Comparison of ENCODE assay signal across 1 cellular context in the genomic region with DNA sequence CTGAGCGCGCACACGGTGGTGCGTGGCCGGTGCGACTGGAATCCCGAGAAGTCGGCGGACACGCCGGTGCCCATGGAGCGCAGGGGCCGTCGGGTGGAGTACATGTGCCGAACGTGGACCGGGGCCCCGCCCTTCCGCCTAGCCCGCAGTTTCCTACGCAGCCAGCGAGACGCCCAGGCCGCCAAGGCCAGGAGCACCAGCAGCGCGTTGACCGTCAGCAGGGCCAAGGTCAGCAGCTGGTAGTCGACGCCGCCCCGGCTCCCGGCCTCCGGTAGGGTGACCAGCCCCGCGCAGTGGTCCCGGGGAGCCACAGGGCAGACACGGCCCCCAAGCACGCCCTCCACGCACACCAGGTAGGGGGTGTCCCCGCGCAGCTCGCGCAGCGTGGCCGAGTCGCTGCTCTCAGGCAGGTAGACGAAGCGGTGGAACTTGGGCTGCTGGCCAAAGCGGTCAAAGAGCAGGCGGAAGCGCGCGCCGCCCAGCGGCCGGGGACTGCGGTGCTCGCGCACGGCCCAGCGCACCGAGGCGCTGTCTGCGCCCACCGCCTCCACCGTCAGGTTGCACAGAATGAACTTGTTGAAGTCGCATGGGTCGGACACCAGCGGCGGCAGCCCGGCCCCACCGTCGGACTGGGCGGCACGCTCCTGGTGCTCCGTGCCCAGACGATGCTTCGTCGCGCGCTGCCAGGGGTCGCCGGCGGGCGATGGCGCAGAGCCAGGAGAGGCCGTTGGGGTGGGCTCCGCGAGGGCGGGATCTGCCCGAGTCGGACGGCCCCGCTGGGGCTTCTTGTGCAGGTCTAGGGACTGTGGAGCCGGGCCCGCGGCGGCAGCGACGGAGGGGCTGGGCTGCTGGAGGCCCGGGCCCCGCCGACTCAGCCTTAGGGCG.
TF ChIP-seq lines count a peak whose summit lies in the region.

No MANE protein-coding gene starts in this region.

TF ChIP-seq in HepG2, 621 proteins besides CTCF, POLR2A, EP300 and RAD21 (continued from another document and continues in another):
- TF ChIP-seq ZNF597 (CRISPR knock-in tag; IDR thresholded peaks at IDR 0.05): no peak
- TF ChIP-seq MAF1 (CRISPR knock-in tag; IDR thresholded peaks at IDR 0.05; ENCODE audit: borderline replicate concordance): peak; percentile 48; the same call in 1 of the 2 replicates
- no peak for TF ChIP-seq NFE2 (CRISPR knock-in tag; IDR thresholded peaks at IDR 0.05)
- TF ChIP-seq, protein P1, sequence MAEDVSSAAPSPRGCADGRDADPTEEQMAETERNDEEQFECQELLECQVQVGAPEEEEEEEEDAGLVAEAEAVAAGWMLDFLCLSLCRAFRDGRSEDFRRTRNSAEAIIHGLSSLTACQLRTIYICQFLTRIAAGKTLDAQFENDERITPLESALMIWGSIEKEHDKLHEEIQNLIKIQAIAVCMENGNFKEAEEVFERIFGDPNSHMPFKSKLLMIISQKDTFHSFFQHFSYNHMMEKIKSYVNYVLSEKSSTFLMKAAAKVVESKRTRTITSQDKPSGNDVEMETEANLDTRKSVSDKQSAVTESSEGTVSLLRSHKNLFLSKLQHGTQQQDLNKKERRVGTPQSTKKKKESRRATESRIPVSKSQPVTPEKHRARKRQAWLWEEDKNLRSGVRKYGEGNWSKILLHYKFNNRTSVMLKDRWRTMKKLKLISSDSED (CRISPR knock-in tag; IDR thresholded peaks at IDR 0.05): no peak
- TF ChIP-seq, protein P2, sequence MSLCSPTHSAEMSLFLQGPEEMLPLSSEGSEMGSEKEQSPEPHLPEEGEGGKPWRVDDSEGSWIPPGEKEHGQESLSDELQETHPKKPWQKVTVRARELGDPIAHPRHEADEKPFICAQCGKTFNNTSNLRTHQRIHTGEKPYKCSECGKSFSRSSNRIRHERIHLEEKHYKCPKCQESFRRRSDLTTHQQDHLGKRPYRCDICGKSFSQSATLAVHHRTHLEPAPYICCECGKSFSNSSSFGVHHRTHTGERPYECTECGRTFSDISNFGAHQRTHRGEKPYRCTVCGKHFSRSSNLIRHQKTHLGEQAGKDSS (CRISPR knock-in tag; IDR thresholded peaks at IDR 0.05; ENCODE audit: borderline replicate concordance, low read depth): peak; percentile 87
- TF ChIP-seq E2F2 (CRISPR knock-in tag; IDR thresholded peaks at IDR 0.05; ENCODE audit: borderline replicate concordance): no peak
- no peak for TF ChIP-seq MLLT10 (CRISPR knock-in tag; IDR thresholded peaks at IDR 0.05)
- no peak for TF ChIP-seq U2AF2 (IDR thresholded peaks at IDR 0.05; ENCODE audit: low read depth, low read length)
- TF ChIP-seq, protein P3, sequence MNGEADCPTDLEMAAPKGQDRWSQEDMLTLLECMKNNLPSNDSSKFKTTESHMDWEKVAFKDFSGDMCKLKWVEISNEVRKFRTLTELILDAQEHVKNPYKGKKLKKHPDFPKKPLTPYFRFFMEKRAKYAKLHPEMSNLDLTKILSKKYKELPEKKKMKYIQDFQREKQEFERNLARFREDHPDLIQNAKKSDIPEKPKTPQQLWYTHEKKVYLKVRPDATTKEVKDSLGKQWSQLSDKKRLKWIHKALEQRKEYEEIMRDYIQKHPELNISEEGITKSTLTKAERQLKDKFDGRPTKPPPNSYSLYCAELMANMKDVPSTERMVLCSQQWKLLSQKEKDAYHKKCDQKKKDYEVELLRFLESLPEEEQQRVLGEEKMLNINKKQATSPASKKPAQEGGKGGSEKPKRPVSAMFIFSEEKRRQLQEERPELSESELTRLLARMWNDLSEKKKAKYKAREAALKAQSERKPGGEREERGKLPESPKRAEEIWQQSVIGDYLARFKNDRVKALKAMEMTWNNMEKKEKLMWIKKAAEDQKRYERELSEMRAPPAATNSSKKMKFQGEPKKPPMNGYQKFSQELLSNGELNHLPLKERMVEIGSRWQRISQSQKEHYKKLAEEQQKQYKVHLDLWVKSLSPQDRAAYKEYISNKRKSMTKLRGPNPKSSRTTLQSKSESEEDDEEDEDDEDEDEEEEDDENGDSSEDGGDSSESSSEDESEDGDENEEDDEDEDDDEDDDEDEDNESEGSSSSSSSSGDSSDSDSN (CRISPR knock-in tag; IDR thresholded peaks at IDR 0.05): peak; percentile 89
- TF ChIP-seq ZSCAN31 (CRISPR knock-in tag; IDR thresholded peaks at IDR 0.05; ENCODE audit: low read depth): peak; percentile 97
- TF ChIP-seq ZNF652 (CRISPR knock-in tag; IDR thresholded peaks at IDR 0.05; ENCODE audit: borderline replicate concordance, low read depth): no peak
- no peak for TF ChIP-seq KLF9 (CRISPR knock-in tag; IDR thresholded peaks at IDR 0.05; ENCODE audit: low read depth)
- TF ChIP-seq, protein P4, sequence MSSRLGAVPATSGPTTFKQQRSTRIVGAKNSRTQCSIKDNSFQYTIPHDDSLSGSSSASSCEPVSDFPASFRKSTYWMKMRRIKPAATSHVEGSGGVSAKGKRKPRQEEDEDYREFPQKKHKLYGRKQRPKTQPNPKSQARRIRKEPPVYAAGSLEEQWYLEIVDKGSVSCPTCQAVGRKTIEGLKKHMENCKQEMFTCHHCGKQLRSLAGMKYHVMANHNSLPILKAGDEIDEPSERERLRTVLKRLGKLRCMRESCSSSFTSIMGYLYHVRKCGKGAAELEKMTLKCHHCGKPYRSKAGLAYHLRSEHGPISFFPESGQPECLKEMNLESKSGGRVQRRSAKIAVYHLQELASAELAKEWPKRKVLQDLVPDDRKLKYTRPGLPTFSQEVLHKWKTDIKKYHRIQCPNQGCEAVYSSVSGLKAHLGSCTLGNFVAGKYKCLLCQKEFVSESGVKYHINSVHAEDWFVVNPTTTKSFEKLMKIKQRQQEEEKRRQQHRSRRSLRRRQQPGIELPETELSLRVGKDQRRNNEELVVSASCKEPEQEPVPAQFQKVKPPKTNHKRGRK (CRISPR knock-in tag; IDR thresholded peaks at IDR 0.05): no peak
- TF ChIP-seq NR3C1 (CRISPR knock-in tag; IDR thresholded peaks at IDR 0.05): no peak
- TF ChIP-seq ZNF577 (CRISPR knock-in tag; IDR thresholded peaks at IDR 0.05; ENCODE audit: borderline replicate concordance, low read depth): no peak
- TF ChIP-seq ZNF687 (CRISPR knock-in tag; IDR thresholded peaks at IDR 0.05): peak; percentile 100
- TF ChIP-seq TOPORS (CRISPR knock-in tag; IDR thresholded peaks at IDR 0.05): peak; percentile 79; the same call in 1 of the 2 replicates
- TF ChIP-seq ZC3H13 (CRISPR knock-in tag; IDR thresholded peaks at IDR 0.05): peak; percentile 89
- no peak for TF ChIP-seq RFX1 (IDR thresholded peaks at IDR 0.05)
- peak; percentile 23; the same call in 1 of the 2 replicates for TF ChIP-seq ZNF740 (CRISPR knock-in tag; IDR thresholded peaks at IDR 0.05)
- 0 out of 2 replicates have a peak, but pooled peaks have one; percentile 85 for TF ChIP-seq ZSCAN20 (CRISPR knock-in tag; IDR thresholded peaks at IDR 0.05; ENCODE audit: borderline replicate concordance)
- TF ChIP-seq, protein P5, sequence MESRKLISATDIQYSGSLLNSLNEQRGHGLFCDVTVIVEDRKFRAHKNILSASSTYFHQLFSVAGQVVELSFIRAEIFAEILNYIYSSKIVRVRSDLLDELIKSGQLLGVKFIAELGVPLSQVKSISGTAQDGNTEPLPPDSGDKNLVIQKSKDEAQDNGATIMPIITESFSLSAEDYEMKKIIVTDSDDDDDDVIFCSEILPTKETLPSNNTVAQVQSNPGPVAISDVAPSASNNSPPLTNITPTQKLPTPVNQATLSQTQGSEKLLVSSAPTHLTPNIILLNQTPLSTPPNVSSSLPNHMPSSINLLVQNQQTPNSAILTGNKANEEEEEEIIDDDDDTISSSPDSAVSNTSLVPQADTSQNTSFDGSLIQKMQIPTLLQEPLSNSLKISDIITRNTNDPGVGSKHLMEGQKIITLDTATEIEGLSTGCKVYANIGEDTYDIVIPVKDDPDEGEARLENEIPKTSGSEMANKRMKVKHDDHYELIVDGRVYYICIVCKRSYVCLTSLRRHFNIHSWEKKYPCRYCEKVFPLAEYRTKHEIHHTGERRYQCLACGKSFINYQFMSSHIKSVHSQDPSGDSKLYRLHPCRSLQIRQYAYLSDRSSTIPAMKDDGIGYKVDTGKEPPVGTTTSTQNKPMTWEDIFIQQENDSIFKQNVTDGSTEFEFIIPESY (CRISPR knock-in tag; IDR thresholded peaks at IDR 0.05): peak; percentile 53
- TF ChIP-seq, protein P6, sequence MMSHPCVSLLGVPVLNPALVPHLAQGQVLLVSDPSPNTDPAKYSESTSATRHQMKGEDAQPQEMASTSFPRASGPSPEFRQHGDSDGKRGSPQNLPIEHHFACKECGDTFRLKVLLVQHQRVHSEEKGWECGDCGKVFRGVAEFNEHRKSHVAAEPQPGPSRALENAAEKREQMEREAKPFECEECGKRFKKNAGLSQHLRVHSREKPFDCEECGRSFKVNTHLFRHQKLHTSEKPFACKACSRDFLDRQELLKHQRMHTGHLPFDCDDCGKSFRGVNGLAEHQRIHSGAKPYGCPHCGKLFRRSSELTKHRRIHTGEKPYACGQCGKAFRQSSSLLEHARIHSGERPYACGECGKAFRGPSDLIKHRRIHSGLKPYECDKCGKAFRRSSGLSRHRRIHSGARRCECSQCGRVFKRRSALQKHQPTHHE (CRISPR knock-in tag; IDR thresholded peaks at IDR 0.05; ENCODE audit: borderline replicate concordance): peak; percentile 93; the same call in 1 of the 2 replicates
- no peak; the same call in 1 of the 2 replicates for TF ChIP-seq FOXP4 (CRISPR knock-in tag; IDR thresholded peaks at IDR 0.05)
- peak; percentile 81; the same call in 1 of the 2 replicates for TF ChIP-seq ZNF256 (CRISPR knock-in tag; conservative IDR thresholded peaks at IDR 0.05)
- no peak for TF ChIP-seq ZBTB46 (CRISPR knock-in tag; IDR thresholded peaks at IDR 0.05; ENCODE audit: borderline replicate concordance)
- peak; percentile 91; the same call in 1 of the 2 replicates for TF ChIP-seq ZNF678 (CRISPR knock-in tag; IDR thresholded peaks at IDR 0.05)
